Comparison of ENCODE assay signal across 9 cellular contexts in the genomic region with DNA sequence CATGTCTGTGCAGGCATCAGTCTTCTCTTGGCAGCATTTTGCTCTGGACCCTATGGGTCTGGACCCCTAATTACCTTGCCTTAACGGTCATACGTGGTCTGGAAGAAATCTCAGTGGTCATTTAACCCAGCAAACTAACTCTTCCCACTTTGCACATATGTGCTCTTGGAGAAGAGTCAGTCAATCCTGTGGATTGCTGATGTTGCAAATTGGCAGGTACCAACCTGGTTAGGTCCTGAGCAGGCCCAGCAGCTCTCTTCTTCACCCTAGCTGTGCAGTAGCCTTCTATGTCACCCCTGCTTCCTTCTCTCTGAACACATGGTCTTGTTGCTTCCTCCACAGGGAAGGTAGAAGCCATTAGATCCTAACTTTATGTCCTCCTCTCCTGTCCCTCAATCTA. TPM values are rescaled to one million over a fixed set of nuclear protein-coding genes. Genes with fewer than 3 reads are reported as not detected.
DNase-seq lines count a peak whose midpoint lies in the region; ATAC-seq and TF ChIP-seq lines count a peak whose summit lies in the region.
"Had no signal": no experiment of that assay in that cellular context is flagged by ENCODE, and none has a peak within 500 bp of the region (broad histone marks: within the 10 kb centered on the region; RNA-seq: fewer than 3 reads in every experiment).

No MANE protein-coding gene starts in this region.

- H3K9me3 Mint-ChIP-seq in nephron progenitor cell, result peaks cover 9% of the 10 kb centered on the region

- TF ChIP-seq CTCF in DND-41 (IDR thresholded peaks at IDR 0.05; ENCODE audit: borderline replicate concordance, extremely low read depth, low read length, poor library complexity, severe bottlenecking), result no peak
- no peak for TF ChIP-seq CTCF in KMS-11 (conservative IDR thresholded peaks at IDR 0.05; ENCODE audit: low read depth, low read length)
- no peak for TF ChIP-seq CTCF in nephron progenitor cell (IDR thresholded peaks at IDR 0.05)
- no peak for TF ChIP-seq CTCF in Peyer's patch (IDR thresholded peaks at IDR 0.05)

- H3K4me2 ChIP-seq in DND-41 (ENCODE audit: insufficient read depth, low read length) (peak overlapping the region; percentile 79), KMS-11 (peak overlapping the region; percentile 78)

- no peak for TF ChIP-seq POLR2A in Peyer's patch (IDR thresholded peaks at IDR 0.05)

- H3K27ac Mint-ChIP-seq in nephron progenitor cell, result peak overlapping the region; percentile 86

- peaks cover 44% of the 10 kb centered on the region for H3K4me1 ChIP-seq in DND-41 (ENCODE audit: insufficient read depth, low read length)
- H3K4me1 ChIP-seq in KMS-11 (ENCODE audit: low read depth, poor library complexity, severe bottlenecking), result peaks cover 28% of the 10 kb centered on the region
- peaks cover 18% of the 10 kb centered on the region for H3K4me1 ChIP-seq in adipocyte (ENCODE audit: control insufficient read depth, insufficient read depth, low read length)
- H3K4me1 ChIP-seq in Peyer's patch, result peaks cover 0 to 14% (median 7%) of the 10 kb centered on the region in 4 donors

- H3K4me3 ChIP-seq in DND-41 (ENCODE audit: low read depth in 1 of 2, low read length in 2 of 2) (peak overlapping the region; percentile 78 to 97; a peak in 3 of 4 replicates), KMS-11 (IDR thresholded peaks at IDR 0.05; ENCODE audit: insufficient read depth, low read depth, low read length) (no peak overlapping the region), adipocyte (ENCODE audit: low read length) (peak overlapping the region; percentile 83), Peyer's patch (no peak overlapping the region)

- H3K27me3 Mint-ChIP-seq in nephron progenitor cell (ENCODE audit: low read depth, poor library complexity), result no peaks in the 10 kb centered on the region

- H3K79me2 ChIP-seq in DND-41 (ENCODE audit: insufficient read depth, low read length), result peaks cover 93% of the 10 kb centered on the region
- H3K79me2 ChIP-seq in KMS-11 (ENCODE audit: insufficient read depth, low read depth), result peaks cover 38% of the 10 kb centered on the region; the same call in 1 of the 2 replicates

- H2AFZ ChIP-seq in DND-41 (ENCODE audit: low read depth, low read length), result no peak overlapping the region
- H2AFZ ChIP-seq in KMS-11 (ENCODE audit: low read depth), result no peak overlapping the region

- peaks cover 33% of the 10 kb centered on the region for H3K4me1 Mint-ChIP-seq in nephron progenitor cell

- no peak for ATAC-seq in DND-41 (ENCODE audit: insufficient read depth, low read depth)
- no peak for ATAC-seq in GM18861 (IDR thresholded peaks at IDR 0.05; ENCODE audit: unreplicated experiment)

- H3K9me3 ChIP-seq in DND-41 (ENCODE audit: insufficient read depth, low read length, severe bottlenecking), result no peaks in the 10 kb centered on the region
- H3K9me3 ChIP-seq in adipocyte (ENCODE audit: control insufficient read depth, low read length), result no peaks in the 10 kb centered on the region
- H3K9me3 ChIP-seq in Peyer's patch, result no peaks in the 10 kb centered on the region
- H3K9me3 ChIP-seq: sigmoid colon had no signal

- DNase-seq in DND-41 (no peak), adipocyte (ENCODE audit: low read depth) (no peak), nephron progenitor cell (no peak), SK-N-DZ (ENCODE audit: low spot score) (no peak), Peyer's patch (no peak)
- DNase-seq: sigmoid colon, substantia nigra had no signal

- H3K36me3 ChIP-seq in DND-41 (ENCODE audit: insufficient read depth, low read length) (peaks cover 57% of the 10 kb centered on the region), KMS-11 (ENCODE audit: insufficient read depth) (0 out of 2 replicates have a peak, but pooled peaks cover 4% of the 10 kb centered on the region), adipocyte (ENCODE audit: control insufficient read depth, insufficient read depth, low read length, severe bottlenecking) (peaks cover 1% of the 10 kb centered on the region), Peyer's patch (peaks cover 0 to 17% (median 0%) of the 10 kb centered on the region in 3 donors)

- H4K20me1 ChIP-seq in DND-41 (ENCODE audit: insufficient read depth, low read length) (peaks cover 31% of the 10 kb centered on the region; the same call in 1 of the 2 replicates), KMS-11 (ENCODE audit: insufficient read depth) (no peaks in the 10 kb centered on the region)

- H3K27ac ChIP-seq in DND-41 (ENCODE audit: low read length), result peak overlapping the region; percentile 37
- H3K27ac ChIP-seq in KMS-11, result no peak overlapping the region
- no peak overlapping the region for H3K27ac ChIP-seq in Peyer's patch
- H3K27ac ChIP-seq: sigmoid colon had no signal

- H3K27me3 ChIP-seq in DND-41 (ENCODE audit: insufficient read depth, low read length, poor library complexity), result no peaks in the 10 kb centered on the region
- H3K27me3 ChIP-seq in KMS-11 (ENCODE audit: insufficient read depth, low read depth), result no peaks in the 10 kb centered on the region
- H3K27me3 ChIP-seq in adipocyte (replicated peaks; ENCODE audit: control insufficient read depth, insufficient read depth, low read length), result no peaks in the 10 kb centered on the region
- no peaks in the 10 kb centered on the region for H3K27me3 ChIP-seq in Peyer's patch
- H3K27me3 ChIP-seq: sigmoid colon had no signal

- peak overlapping the region; percentile 96 for H3K4me3 Mint-ChIP-seq in nephron progenitor cell

- H3K9ac ChIP-seq in DND-41 (ENCODE audit: low read depth, low read length) (peak overlapping the region; percentile 96), KMS-11 (no peak overlapping the region; the same call in 1 of the 2 replicates), adipocyte (ENCODE audit: low read length) (peak overlapping the region; percentile 78)

- peaks cover 45% of the 10 kb centered on the region for H3K36me3 Mint-ChIP-seq in nephron progenitor cell (ENCODE audit: low read depth)

RNA-seq across cellular contexts. Expression of a gene that starts 1.6 kb away (rescaled TPM):
- 33.1 and 38.1 TPM in 2 replicates for polyA plus RNA-seq in SK-N-DZ (2014; cell fraction: cytosol; rRNA removed)
- polyA plus RNA-seq in SK-N-DZ (2014; cell fraction: nucleus; rRNA removed), result 48.7 and 63.1 TPM in 2 replicates
- 10 to 100 TPM; 28.2 to 37.1 (median 32.7) TPM for total RNA-seq in Peyer's patch

RNA-seq across cellular contexts. Expression of a gene that starts 44.4 kb away (rescaled TPM):
- polyA plus RNA-seq in SK-N-DZ (2014; cell fraction: cytosol; rRNA removed), result 14.5 and 14.9 TPM in 2 replicates
- 19.2 and 20.8 TPM in 2 replicates for polyA plus RNA-seq in SK-N-DZ (2014; cell fraction: nucleus; rRNA removed)
- 100 to 1,000 TPM in 1 of 4 donors, 10 to 100 TPM in 3; 65.6 to 169 (median 81.4) TPM for total RNA-seq in Peyer's patch

Comparison
In these comparisons a context has a peak if more than half of its experiments do, and no peak if none do; other contexts are left out.
1. H3K4me3 ChIP-seq: peak in DND-41 (2 of 2) and adipocyte (single experiment); none in KMS-11 (single experiment) and Peyer's patch (0 of 4).